Comparison of ENCODE assay signal across 8 cellular contexts in the genomic region with DNA sequence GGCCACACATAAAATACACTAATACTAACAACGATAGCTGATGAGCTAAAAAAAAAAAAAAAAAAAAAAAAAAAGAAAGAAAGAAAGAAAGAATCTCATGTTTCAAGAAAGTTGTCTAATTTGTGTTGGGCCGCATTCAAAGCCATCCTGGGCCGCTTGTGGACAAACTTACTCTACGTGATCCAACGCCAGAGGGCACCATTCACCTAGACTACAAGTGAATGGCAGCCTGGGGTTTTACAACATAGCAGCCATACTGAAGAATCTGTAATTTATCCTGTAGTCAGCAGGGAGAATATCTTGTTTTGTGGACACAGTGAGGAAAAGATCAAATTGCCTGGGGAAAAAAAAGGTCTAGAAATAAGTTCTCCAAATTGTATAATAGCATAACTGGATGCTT. TPM values are rescaled to one million over a fixed set of nuclear protein-coding genes. Genes with fewer than 3 reads are reported as not detected.
DNase-seq lines count a peak whose midpoint lies in the region; ATAC-seq and TF ChIP-seq lines count a peak whose summit lies in the region.

No MANE protein-coding gene starts in this region.

- H3K4me3 Mint-ChIP-seq in progenitor cell of endocrine pancreas (ENCODE audit: low read depth) = no peak overlapping the region
- no peak overlapping the region for H3K4me3 Mint-ChIP-seq in activated T-helper 17 cell treated with anti-CD3 and anti-CD28 coated beads, Interleukin-2, amount 50 U/mL, for 72 hours

- H3K4me1 Mint-ChIP-seq in progenitor cell of endocrine pancreas (ENCODE audit: low read depth) = peaks cover 3% of the 10 kb centered on the region
- H3K4me1 Mint-ChIP-seq in activated T-helper 17 cell treated with anti-CD3 and anti-CD28 coated beads, Interleukin-2, amount 50 U/mL, for 72 hours = no peaks in the 10 kb centered on the region

- no peak overlapping the region for H3K4me3 ChIP-seq in HAP-1
- no peak overlapping the region for H3K4me3 ChIP-seq in foreskin fibroblast (ENCODE audit: low read depth in 1 of 2, low read length in 2 of 2)
- no peak overlapping the region for H3K4me3 ChIP-seq in suprapubic skin

- TF ChIP-seq EP300 in suprapubic skin (IDR thresholded peaks at IDR 0.05) = no peak

- no peaks in the 10 kb centered on the region for H3K36me3 ChIP-seq in HAP-1 (replicated peaks)
- peaks cover 2% of the 10 kb centered on the region for H3K36me3 ChIP-seq in suprapubic skin

- H3K27me3 Mint-ChIP-seq in progenitor cell of endocrine pancreas = no peaks in the 10 kb centered on the region
- no peaks in the 10 kb centered on the region for H3K27me3 Mint-ChIP-seq in activated T-helper 17 cell treated with anti-CD3 and anti-CD28 coated beads, Interleukin-2, amount 50 U/mL, for 72 hours

- in situ Hi-C loops in HAP-1 (cut with MboI; ENCODE audit: low sequenced_read_pairs) = no loop called here

- H3K27ac ChIP-seq in suprapubic skin = no peak overlapping the region

- peaks cover 4% of the 10 kb centered on the region for H3K9me3 Mint-ChIP-seq in progenitor cell of endocrine pancreas (ENCODE audit: low read depth)
- no peaks in the 10 kb centered on the region for H3K9me3 Mint-ChIP-seq in activated T-helper 17 cell treated with anti-CD3 and anti-CD28 coated beads, Interleukin-2, amount 50 U/mL, for 72 hours

- 35% methylated on average over 5 of the region's 5 CpGs for WGBS in suprapubic skin

- H3K4me1 ChIP-seq in HAP-1 (no peaks in the 10 kb centered on the region), suprapubic skin (no peaks in the 10 kb centered on the region)

- H3K9me3 ChIP-seq in HAP-1 = no peaks in the 10 kb centered on the region
- H3K9me3 ChIP-seq in suprapubic skin = no peaks in the 10 kb centered on the region

- H3K27me3 ChIP-seq in HAP-1 (ENCODE audit: low read depth) = peaks cover 7% of the 10 kb centered on the region; the same call in 1 of the 2 replicates
- no peaks in the 10 kb centered on the region for H3K27me3 ChIP-seq in suprapubic skin

- no peak for TF ChIP-seq POLR2A in suprapubic skin (IDR thresholded peaks at IDR 0.05)

- H3K27ac Mint-ChIP-seq in progenitor cell of endocrine pancreas = no peak overlapping the region
- no peak overlapping the region for H3K27ac Mint-ChIP-seq in activated T-helper 17 cell treated with anti-CD3 and anti-CD28 coated beads, Interleukin-2, amount 50 U/mL, for 72 hours

- no peak for ATAC-seq in activated T-helper 17 cell treated with anti-CD3 and anti-CD28 coated beads, Interleukin-2, amount 50 U/mL, for 72 hours (replicated peaks)

- peaks cover 9% of the 10 kb centered on the region for H3K36me3 Mint-ChIP-seq in progenitor cell of endocrine pancreas (ENCODE audit: insufficient read depth)
- peaks cover 12% of the 10 kb centered on the region for H3K36me3 Mint-ChIP-seq in activated T-helper 17 cell treated with anti-CD3 and anti-CD28 coated beads, Interleukin-2, amount 50 U/mL, for 72 hours (ENCODE audit: low read depth)

- DNase-seq in DMS153 (lab: John Stamatoyannopoulos, UW) (peak; percentile 24), HAP-1 (ENCODE audit: low spot score in 2 of 2) (peak; percentile 49 to 82), NCI-H510A (lab: John Stamatoyannopoulos, UW) (peak; percentile 54), activated T-cell treated with anti-CD3 and anti-CD28 coated beads for 48 hours (ENCODE audit: low read depth) (peak; percentile 21), foreskin fibroblast (peak; percentile 19 to 68), progenitor cell of endocrine pancreas (ENCODE audit: low spot score, unreplicated experiment) (peak; percentile 60), suprapubic skin (ENCODE audit: low spot score in 2 of 2) (no peak)

- TF ChIP-seq CTCF in foreskin fibroblast (IDR thresholded peaks at IDR 0.05; ENCODE audit: low read depth, low read length) (peak; percentile 46), progenitor cell of endocrine pancreas (IDR thresholded peaks at IDR 0.05; ENCODE audit: unreplicated experiment) (peak; percentile 71), suprapubic skin (IDR thresholded peaks at IDR 0.05) (peak in 1 of 2 donors; percentile 19)

RNA-seq across cellular contexts. Expression of a gene that starts 47.0 kb away (rescaled TPM):
- 0.58 and 1.0 TPM in 2 replicates for total RNA-seq in progenitor cell of endocrine pancreas
- 1 to 10 TPM in 1 of 2 donors, under 1 TPM in 1; 0.87 to 1.6 TPM for total RNA-seq in activated T-helper 17 cell treated with anti-CD3 and anti-CD28 coated beads, Interleukin-2, amount 50 U/mL, for 72 hours
- total RNA-seq in suprapubic skin = 10 to 100 TPM in 3 of 4 donors, 1 to 10 TPM in 1; 5.5 to 16.9 (median 14.8) TPM

Comparison
In these comparisons a context has a peak if more than half of its experiments do, and no peak if none do; other contexts are left out.
1. DNase-seq: peak in DMS153 (single experiment), HAP-1 (2 of 2), NCI-H510A (single experiment), activated T-cell treated with anti-CD3 and anti-CD28 coated beads for 48 hours (single experiment), foreskin fibroblast (2 of 2) and progenitor cell of endocrine pancreas (single experiment); none in suprapubic skin (0 of 2).